In genomic region chr10:787933-788651, GRCh38 we compare ENCODE assay signal across 17 cellular contexts.
A peak's percentile ranks its signal among the peaks of the same experiment; 100 is the strongest.
DNase-seq lines count a peak whose midpoint lies in the region; ATAC-seq and TF ChIP-seq lines count a peak whose summit lies in the region.
"Had no signal": no experiment of that assay in that cellular context is flagged by ENCODE, and none has a peak within 500 bp of the region (broad histone marks: within the 10 kb centered on the region; RNA-seq: fewer than 3 reads in every experiment).

No MANE protein-coding gene starts in this region.

- no peak for ATAC-seq in CD4-positive, alpha-beta T cell (ENCODE audit: poor library complexity)
- ATAC-seq in GM18861 (IDR thresholded peaks at IDR 0.05; ENCODE audit: unreplicated experiment), result no peak
- no peak for ATAC-seq in stimulated activated naive CD8-positive, alpha-beta T cell treated with anti-CD3 and anti-CD28 coated beads, Interleukin-15, Interleukin-2, amounts not matched to agents 100 U/mL and 50 U/mL, for 24 hours
- no peak for ATAC-seq in GM21360 (IDR thresholded peaks at IDR 0.05; ENCODE audit: unreplicated experiment)

- peak overlapping the region; percentile 34 for H3K4me3 Mint-ChIP-seq in CD4-positive, alpha-beta T cell
- H3K4me3 Mint-ChIP-seq in HFFc6, result peak overlapping the region; percentile 41; the same call in 1 of the 2 replicates
- H3K4me3 Mint-ChIP-seq: activated CD4-positive, alpha-beta T cell treated with anti-CD3 and anti-CD28 coated beads for 36 hours; GM23338 had no signal

- H3K4me1 Mint-ChIP-seq in CD4-positive, alpha-beta T cell (ENCODE audit: low read depth), result no peaks in the 10 kb centered on the region
- H3K4me1 Mint-ChIP-seq in HFFc6 (ENCODE audit: low read depth), result peaks cover 12% of the 10 kb centered on the region

- no peaks in the 10 kb centered on the region for H3K36me3 Mint-ChIP-seq in CD4-positive, alpha-beta T cell (ENCODE audit: low read depth)
- H3K36me3 Mint-ChIP-seq in HFFc6 (ENCODE audit: low read depth), result no peaks in the 10 kb centered on the region
- H3K36me3 Mint-ChIP-seq: T-cell had no signal

- H3K27ac ChIP-seq in CD4-positive, alpha-beta T cell (ENCODE audit: low read depth, low read length), result no peak overlapping the region
- H3K27ac ChIP-seq: transverse colon had no signal

- POLR2A ChIA-PET in CD4-positive, alpha-beta T cell (lab: Charles Lee), result no interaction called here

- no peaks in the 10 kb centered on the region for H3K9me3 Mint-ChIP-seq in CD4-positive, alpha-beta T cell
- no peaks in the 10 kb centered on the region for H3K9me3 Mint-ChIP-seq in HFFc6
- H3K9me3 Mint-ChIP-seq: GM23338 had no signal

- H3K27ac Mint-ChIP-seq in CD4-positive, alpha-beta T cell, result no peak overlapping the region
- no peak overlapping the region for H3K27ac Mint-ChIP-seq in HFFc6
- H3K27ac Mint-ChIP-seq: activated CD4-positive, alpha-beta T cell treated with anti-CD3 and anti-CD28 coated beads for 36 hours; GM23338; progenitor cell of endocrine pancreas; T-cell had no signal

- H3K27me3 ChIP-seq in CD4-positive, alpha-beta T cell (ENCODE audit: control insufficient read depth, insufficient read depth, low read length), result peaks cover 8% of the 10 kb centered on the region

- H3K9me3 ChIP-seq in CD4-positive, alpha-beta T cell (ENCODE audit: control insufficient read depth, low read length), result no peaks in the 10 kb centered on the region
- H3K9me3 ChIP-seq: transverse colon had no signal

- peaks cover 5% of the 10 kb centered on the region for H3K27me3 Mint-ChIP-seq in CD4-positive, alpha-beta T cell
- H3K27me3 Mint-ChIP-seq in HFFc6 (ENCODE audit: insufficient read depth), result peaks cover 5% of the 10 kb centered on the region

- H3K4me3 ChIP-seq in choroid plexus epithelial cell (ENCODE audit: low read depth, low read length), result no peak overlapping the region

- no peak for TF ChIP-seq CTCF in CD4-positive, alpha-beta T cell (IDR thresholded peaks at IDR 0.05)
- TF ChIP-seq CTCF in HFFc6 (IDR thresholded peaks at IDR 0.05) (no peak), choroid plexus epithelial cell (conservative IDR thresholded peaks at IDR 0.05; ENCODE audit: low read depth, low read length) (no peak)

- intact Hi-C loops in CD4-positive, alpha-beta T cell (cut with DNase I, micrococcal nuclease), result no loop called here

- CTCF ChIA-PET in CD4-positive, alpha-beta T cell (lab: Charles Lee), result no interaction called here

- no peak for DNase-seq in CD4-positive, alpha-beta T cell
- DNase-seq in HFFc6 (no peak), choroid plexus epithelial cell (ENCODE audit: low read depth) (peak; percentile 70), mesenteric fat pad (ENCODE audit: low spot score) (peak; percentile 89)
- no peak for DNase-seq in stimulated activated naive CD8-positive, alpha-beta T cell treated with anti-CD3 and anti-CD28 coated beads, Interleukin-15, Interleukin-2, amounts not matched to agents 100 U/mL and 50 U/mL, for 24 hours
- no peak for DNase-seq in activated T-cell treated with anti-CD3 and anti-CD28 coated beads, Interleukin-2, amount 50 U/mL, for 48 hours
- DNase-seq: C1 segment of cervical spinal cord; effector memory CD4-positive, alpha-beta T cell; foreskin melanocyte; NCI-H446 treated with DMSO at 0.1 percent for 48 hours had no signal

Comparison
In these comparisons a context has a peak if more than half of its experiments do, and no peak if none do; other contexts are left out.
1. DNase-seq: peak in choroid plexus epithelial cell (single experiment) and mesenteric fat pad (single experiment); none in CD4-positive, alpha-beta T cell (0 of 10), HFFc6 (single experiment), stimulated activated naive CD8-positive, alpha-beta T cell treated with anti-CD3 and anti-CD28 coated beads, Interleukin-15, Interleukin-2, amounts not matched to agents 100 U/mL and 50 U/mL, for 24 hours (single experiment) and activated T-cell treated with anti-CD3 and anti-CD28 coated beads, Interleukin-2, amount 50 U/mL, for 48 hours (0 of 2).